In genomic region chr2:134582547-134582899, GRCh38 we compare ENCODE assay signal across 15 cellular contexts.
A peak's percentile ranks its signal among the peaks of the same experiment; 100 is the strongest.
DNase-seq lines count a peak whose midpoint lies in the region; ATAC-seq lines count a peak whose summit lies in the region.
"Had no signal": no experiment of that assay in that cellular context is flagged by ENCODE, and none has a peak within 500 bp of the region (broad histone marks: within the 10 kb centered on the region; RNA-seq: fewer than 3 reads in every experiment).

No MANE protein-coding gene starts in this region.

- peak; percentile 7 for DNase-seq in DMS53 (lab: John Stamatoyannopoulos, UW)
- no peak for DNase-seq in DMS53 treated with DMSO at 0.1 percent for 48 hours (lab: John Stamatoyannopoulos, UW; ENCODE audit: unreplicated experiment)
- peak; percentile 10 to 16 for DNase-seq in memory B cell (ENCODE audit: low spot score in 2 of 2)
- DNase-seq in NCI-H1436 treated with DMSO at 0.1 percent for 48 hours (lab: John Stamatoyannopoulos, UW) = no peak
- DNase-seq in NCI-H82 (lab: John Stamatoyannopoulos, UW) = no peak
- DNase-seq in NCI-H1092 (lab: John Stamatoyannopoulos, UW) = no peak
- DNase-seq: activated naive CD4-positive, alpha-beta T cell treated with anti-CD3 and anti-CD28 coated beads, Interleukin-2, amount 50 U/mL, for 16 hours; CD4-positive, CD25-positive, alpha-beta regulatory T cell; left lung; NCI-H2081; NCI-H526; testis; WERI-Rb-1 had no signal

- no peak overlapping the region for H3K4me3 Mint-ChIP-seq in T-helper 1 cell treated with Interleukin-12 subunit alpha and Interleukin-12 subunit beta and Interleukin-4 antibody, amounts not matched to agents 30 μg/mL and 1 μg/mL, for 36 hours
- H3K4me3 Mint-ChIP-seq in memory B cell = peak overlapping the region; percentile 24
- H3K4me3 Mint-ChIP-seq: CD4-positive, CD25-positive, alpha-beta regulatory T cell had no signal

- peak; percentile 55 for ATAC-seq in GM21526 (IDR thresholded peaks at IDR 0.05; ENCODE audit: low FRiP score, unreplicated experiment)
- ATAC-seq in memory B cell (ENCODE audit: low read depth) = peak; percentile 63
- ATAC-seq: left lung had no signal

- H3K27ac Mint-ChIP-seq in T-helper 1 cell treated with Interleukin-12 subunit alpha and Interleukin-12 subunit beta and Interleukin-4 antibody, amounts not matched to agents 30 μg/mL and 1 μg/mL, for 36 hours = peak overlapping the region; percentile 21
- H3K27ac Mint-ChIP-seq in memory B cell = peak overlapping the region; percentile 86
- H3K27ac Mint-ChIP-seq: CD4-positive, CD25-positive, alpha-beta regulatory T cell had no signal

- H3K27me3 Mint-ChIP-seq in T-helper 1 cell treated with Interleukin-12 subunit alpha and Interleukin-12 subunit beta and Interleukin-4 antibody, amounts not matched to agents 30 μg/mL and 1 μg/mL, for 36 hours (ENCODE audit: low read depth) = no peaks in the 10 kb centered on the region
- H3K27me3 Mint-ChIP-seq in memory B cell = no peaks in the 10 kb centered on the region

- no peaks in the 10 kb centered on the region for H3K9me3 Mint-ChIP-seq in T-helper 1 cell treated with Interleukin-12 subunit alpha and Interleukin-12 subunit beta and Interleukin-4 antibody, amounts not matched to agents 30 μg/mL and 1 μg/mL, for 36 hours
- H3K9me3 Mint-ChIP-seq in memory B cell = no peaks in the 10 kb centered on the region

- H3K4me1 Mint-ChIP-seq in T-helper 1 cell treated with Interleukin-12 subunit alpha and Interleukin-12 subunit beta and Interleukin-4 antibody, amounts not matched to agents 30 μg/mL and 1 μg/mL, for 36 hours (ENCODE audit: low read depth) = peaks cover 9% of the 10 kb centered on the region
- peaks cover 25% of the 10 kb centered on the region for H3K4me1 Mint-ChIP-seq in memory B cell
- H3K4me1 Mint-ChIP-seq: CD4-positive, CD25-positive, alpha-beta regulatory T cell had no signal

- H3K36me3 Mint-ChIP-seq in T-helper 1 cell treated with Interleukin-12 subunit alpha and Interleukin-12 subunit beta and Interleukin-4 antibody, amounts not matched to agents 30 μg/mL and 1 μg/mL, for 36 hours (ENCODE audit: low read depth) = no peaks in the 10 kb centered on the region
- H3K36me3 Mint-ChIP-seq in memory B cell = no peaks in the 10 kb centered on the region
- H3K36me3 Mint-ChIP-seq: CD4-positive, CD25-positive, alpha-beta regulatory T cell had no signal

Comparison
In these comparisons a context has a peak if more than half of its experiments do, and no peak if none do; other contexts are left out.
1. DNase-seq: peak in DMS53 (single experiment) and memory B cell (2 of 2); none in DMS53 treated with DMSO at 0.1 percent for 48 hours (single experiment), NCI-H1436 treated with DMSO at 0.1 percent for 48 hours (single experiment), NCI-H82 (single experiment) and NCI-H1092 (single experiment).